ENCODE assay signal across 17 cellular contexts in genomic region chr22:45836418-45836817, GRCh38.
"Had no signal": no experiment of that assay in that cellular context is flagged by ENCODE, and none has a peak within 500 bp of the region (broad histone marks: within the 10 kb centered on the region; RNA-seq: fewer than 3 reads in every experiment).

No MANE protein-coding gene starts in this region.

- ATAC-seq: effector memory CD8-positive, alpha-beta T cell; foreskin keratinocyte; gastroesophageal sphincter; heart left ventricle; left lung; left ventricle myocardium superior; lower lobe of right lung; mucosa of descending colon had no signal

- H3K4me3 Mint-ChIP-seq: dendritic cell treated with granulocyte-macrophage colony-stimulating factor and Interleukin-4, amounts not matched to agents 40 ng/mL and 50 ng/mL, for 4 days; effector memory CD8-positive, alpha-beta T cell; mesothelial cell of epicardium had no signal

- H3K4me1 ChIP-seq: colonic mucosa, esophagus muscularis mucosa, gastroesophageal sphincter, left lung had no signal

- H3K27ac Mint-ChIP-seq: dendritic cell treated with granulocyte-macrophage colony-stimulating factor and Interleukin-4, amounts not matched to agents 40 ng/mL and 50 ng/mL, for 4 days; effector memory CD8-positive, alpha-beta T cell; mesothelial cell of epicardium had no signal

- H3K9me3 ChIP-seq: colonic mucosa, esophagus muscularis mucosa, gastroesophageal sphincter, heart left ventricle, left lung, lower lobe of right lung, mucosa of descending colon had no signal

- H3K27ac ChIP-seq: colonic mucosa, esophagus muscularis mucosa, foreskin keratinocyte, gastroesophageal sphincter, heart left ventricle, left lung, lower lobe of right lung had no signal

- H3K4me3 ChIP-seq: colonic mucosa, esophagus muscularis mucosa, gastroesophageal sphincter, heart left ventricle, left lung, lower lobe of right lung, mucosa of descending colon had no signal

- H3K27me3 Mint-ChIP-seq: dendritic cell treated with granulocyte-macrophage colony-stimulating factor and Interleukin-4, amounts not matched to agents 40 ng/mL and 50 ng/mL, for 4 days; effector memory CD8-positive, alpha-beta T cell had no signal

- H3K36me3 ChIP-seq: colonic mucosa had no signal

- H3K9me3 Mint-ChIP-seq: dendritic cell treated with granulocyte-macrophage colony-stimulating factor and Interleukin-4, amounts not matched to agents 40 ng/mL and 50 ng/mL, for 4 days; effector memory CD8-positive, alpha-beta T cell; mesothelial cell of epicardium had no signal

- DNase-seq: colonic mucosa; cortex of kidney; effector CD8-positive, alpha-beta T cell; effector memory CD8-positive, alpha-beta T cell; foreskin keratinocyte; heart left ventricle; hippocampal formation; left cardiac atrium; left lung; left ventricle myocardium superior; lower lobe of right lung; mesenchymal stem cell; mucosa of descending colon had no signal

- H3K27me3 ChIP-seq: colonic mucosa, esophagus muscularis mucosa, foreskin keratinocyte, gastroesophageal sphincter, heart left ventricle, left lung had no signal
